9 cellular contexts compared by ENCODE assay signal in genomic region chr11:105244157-105244820, GRCh38.
DNase-seq lines count a peak whose midpoint lies in the region; ATAC-seq and TF ChIP-seq lines count a peak whose summit lies in the region.
"Had no signal": no experiment of that assay in that cellular context is flagged by ENCODE, and none has a peak within 500 bp of the region (broad histone marks: within the 10 kb centered on the region; RNA-seq: fewer than 3 reads in every experiment).

No MANE protein-coding gene starts in this region.

- ATAC-seq in foreskin keratinocyte = peak; percentile 98
- ATAC-seq in HG03280 (IDR thresholded peaks at IDR 0.05; ENCODE audit: unreplicated experiment) = no peak
- no peak for ATAC-seq in HG03520 (IDR thresholded peaks at IDR 0.05; ENCODE audit: unreplicated experiment)

- H3K27me3 ChIP-seq in SJSA1 (replicated peaks) (no peaks in the 10 kb centered on the region), foreskin keratinocyte (no peaks in the 10 kb centered on the region), skeletal muscle satellite cell (ENCODE audit: control insufficient read depth, insufficient read depth, low read length) (no peaks in the 10 kb centered on the region)

- H3K4me1 ChIP-seq in SJSA1 (replicated peaks) = peaks cover 23% of the 10 kb centered on the region
- peaks cover 5% of the 10 kb centered on the region for H3K4me1 ChIP-seq in foreskin keratinocyte
- H3K4me1 ChIP-seq in skeletal muscle satellite cell (ENCODE audit: control insufficient read depth, insufficient read depth, low read length) = peaks cover 22% of the 10 kb centered on the region

- H3K36me3 ChIP-seq in SJSA1 (no peaks in the 10 kb centered on the region), skeletal muscle satellite cell (ENCODE audit: insufficient read depth, low read length) (no peaks in the 10 kb centered on the region)

- H3K4me3 ChIP-seq in SJSA1 (no peak overlapping the region), skeletal muscle satellite cell (ENCODE audit: low read length) (peak overlapping the region; percentile 2), coronary artery (no peak overlapping the region)

- peak overlapping the region; percentile 67 for H3K4me2 ChIP-seq in skeletal muscle satellite cell (ENCODE audit: low read length)

- H3K9me3 ChIP-seq in SJSA1 (replicated peaks) (no peaks in the 10 kb centered on the region), skeletal muscle satellite cell (replicated peaks; ENCODE audit: low read length) (no peaks in the 10 kb centered on the region)

- DNase-seq in HCEC 1CT = peak; percentile 97
- peak; percentile 56 to 64 for DNase-seq in SJSA1 (ENCODE audit: low read depth in 1 of 2, low spot score in 2 of 2)
- DNase-seq in foreskin keratinocyte = peak; percentile 67 to 85
- DNase-seq in NCI-H524 treated with DMSO at 0.1 percent for 48 hours (lab: John Stamatoyannopoulos, UW) = no peak
- no peak for DNase-seq in coronary artery (ENCODE audit: low spot score)
- DNase-seq: NCI-H446 had no signal

- peak overlapping the region; percentile 75 for H3K9ac ChIP-seq in skeletal muscle satellite cell (ENCODE audit: low read depth, low read length)

- H3K27ac ChIP-seq in SJSA1 (peak overlapping the region; percentile 97), foreskin keratinocyte (no peak overlapping the region), coronary artery (peak overlapping the region in 1 of 2 donors; percentile 46)

- no peak for TF ChIP-seq CTCF in foreskin keratinocyte (conservative IDR thresholded peaks at IDR 0.05)
- no peak for TF ChIP-seq CTCF in coronary artery (IDR thresholded peaks at IDR 0.05)

Comparison
In these comparisons a context has a peak if more than half of its experiments do, and no peak if none do; other contexts are left out.
1. DNase-seq: peak in HCEC 1CT (single experiment), SJSA1 (2 of 2) and foreskin keratinocyte (2 of 2); none in NCI-H524 treated with DMSO at 0.1 percent for 48 hours (single experiment) and coronary artery (single experiment).